ENCODE assay signal across 20 cellular contexts in genomic region chr3:52259035-52259434, GRCh38. TPM values are rescaled to one million over a fixed set of nuclear protein-coding genes. Genes with fewer than 3 reads are reported as not detected.
DNase-seq lines count a peak whose midpoint lies in the region; ATAC-seq, FAIRE-seq and TF ChIP-seq lines count a peak whose summit lies in the region.
"Had no signal": no experiment of that assay in that cellular context is flagged by ENCODE, and none has a peak within 500 bp of the region (broad histone marks: within the 10 kb centered on the region; RNA-seq: fewer than 3 reads in every experiment).

No MANE protein-coding gene starts in this region.

- no peak overlapping the region for H3K9ac ChIP-seq in endothelial cell of umbilical vein (replicated peaks; ENCODE audit: extremely low read depth, insufficient read depth, low read length)

- H3K4me3 Mint-ChIP-seq in activated CD4-positive, alpha-beta T cell treated with anti-CD3 and anti-CD28 coated beads, Interleukin-2, amount 10 ng/mL, durations not matched to agents 24 days and 14 days, result no peak overlapping the region
- H3K4me3 Mint-ChIP-seq in activated CD4-positive, alpha-beta memory T cell treated with anti-CD3 and anti-CD28 coated beads for 36 hours, result no peak overlapping the region

- peaks cover 51% of the 10 kb centered on the region in 2 experiments for H3K36me3 ChIP-seq in endothelial cell of umbilical vein (ENCODE audit: control insufficient read depth in 2 of 2, extremely low read depth in 1 of 2, insufficient read depth in 2 of 2, low read length in 2 of 2)
- peaks cover 15 to 45% of the 10 kb centered on the region in 2 donors for H3K36me3 ChIP-seq in prostate gland

- no TSS peak for BruUV-seq in endothelial cell of umbilical vein (replicated peaks; lab: Mats Ljungman, UMichigan)

- peak; percentile 71 for FAIRE-seq in endothelial cell of umbilical vein (lab: Jason Lieb, UNC)
- FAIRE-seq: A204.1, RCC 7860, TTC549 had no signal

- no peak for DNase-seq in activated CD4-positive, alpha-beta T cell treated with anti-CD3 and anti-CD28 coated beads, Interleukin-2, amount 10 ng/mL, durations not matched to agents 24 days and 14 days
- no peak for DNase-seq in activated CD4-positive, alpha-beta T cell treated with anti-CD3 and anti-CD28 coated beads for 4 hours
- no peak for DNase-seq in activated CD4-positive, alpha-beta memory T cell treated with anti-CD3 and anti-CD28 coated beads for 36 hours
- DNase-seq in endothelial cell of umbilical vein (ENCODE audit: low read depth, low spot score), result peak; percentile 73
- DNase-seq in pons (ENCODE audit: low spot score), result peak; percentile 55
- DNase-seq in prostate gland (ENCODE audit: low spot score), result no peak
- no peak for DNase-seq in NCI-H69 (lab: John Stamatoyannopoulos, UW)
- DNase-seq: EL; left lung; NCI-H1048; NCI-H82; stimulated activated CD4-positive, alpha-beta T cell treated with anti-CD3 and anti-CD28 coated beads, Interleukin-12 subunit alpha, Interleukin-12 subunit beta, amount 100 ng/mL, for 4 hours; stomach had no signal

- peaks cover 54% of the 10 kb centered on the region for H3K79me2 ChIP-seq in endothelial cell of umbilical vein (ENCODE audit: control insufficient read depth, insufficient read depth, low read length)

- H3K9me1 ChIP-seq in endothelial cell of umbilical vein (replicated peaks; ENCODE audit: control insufficient read depth, extremely low read depth, insufficient read depth, low read length), result no peaks in the 10 kb centered on the region

- no peak for TF ChIP-seq CTCF in endothelial cell of umbilical vein (IDR thresholded peaks at IDR 0.05; ENCODE audit: extremely low read depth in 1 of 2, insufficient read depth in 1 of 2, low read depth in 1 of 2, low read length in 2 of 2)
- no peak for TF ChIP-seq CTCF in prostate gland (IDR thresholded peaks at IDR 0.05)

- H3K9me3 Mint-ChIP-seq in activated CD4-positive, alpha-beta T cell treated with anti-CD3 and anti-CD28 coated beads, Interleukin-2, amount 10 ng/mL, durations not matched to agents 24 days and 14 days, result no peaks in the 10 kb centered on the region
- no peaks in the 10 kb centered on the region for H3K9me3 Mint-ChIP-seq in activated CD4-positive, alpha-beta memory T cell treated with anti-CD3 and anti-CD28 coated beads for 36 hours

- no peaks in the 10 kb centered on the region for H3K9me3 ChIP-seq in endothelial cell of umbilical vein (replicated peaks; ENCODE audit: control insufficient read depth, insufficient read depth, low read length)
- no peaks in the 10 kb centered on the region for H3K9me3 ChIP-seq in prostate gland
- H3K9me3 ChIP-seq: left lung, stomach had no signal

- dilution Hi-C loops in endothelial cell of umbilical vein (cut with MboI; ENCODE audit: extremely low pct_ligation_motif_present, low sequenced_read_pairs), result no loop called here

- H3K27ac ChIP-seq in endothelial cell of umbilical vein (ENCODE audit: insufficient read depth, low read depth, low read length) (peak overlapping the region; percentile 54), prostate gland (no peak overlapping the region)
- H3K27ac ChIP-seq: cardiac muscle cell, left lung, stomach had no signal

- peaks cover 74% of the 10 kb centered on the region for H3K4me1 Mint-ChIP-seq in activated CD4-positive, alpha-beta T cell treated with anti-CD3 and anti-CD28 coated beads, Interleukin-2, amount 10 ng/mL, durations not matched to agents 24 days and 14 days
- H3K4me1 Mint-ChIP-seq in activated CD4-positive, alpha-beta memory T cell treated with anti-CD3 and anti-CD28 coated beads for 36 hours (ENCODE audit: low read depth), result peaks cover 90% of the 10 kb centered on the region

- H3K27ac Mint-ChIP-seq in activated CD4-positive, alpha-beta T cell treated with anti-CD3 and anti-CD28 coated beads, Interleukin-2, amount 10 ng/mL, durations not matched to agents 24 days and 14 days, result peak overlapping the region; percentile 40
- peak overlapping the region; percentile 97 for H3K27ac Mint-ChIP-seq in activated CD4-positive, alpha-beta memory T cell treated with anti-CD3 and anti-CD28 coated beads for 36 hours
- H3K27ac Mint-ChIP-seq: progenitor cell of endocrine pancreas had no signal

- H2AFZ ChIP-seq in endothelial cell of umbilical vein (ENCODE audit: low read depth, low read length), result no peak overlapping the region

- H4K20me1 ChIP-seq in endothelial cell of umbilical vein (replicated peaks; ENCODE audit: control insufficient read depth, extremely low read depth, insufficient read depth, low read length), result no peaks in the 10 kb centered on the region

- ATAC-seq in HG03521 (IDR thresholded peaks at IDR 0.05; ENCODE audit: unreplicated experiment), result no peak
- ATAC-seq: left lung had no signal

- TF ChIP-seq POLR2A in endothelial cell of umbilical vein (IDR thresholded peaks at IDR 0.05; ENCODE audit: low read depth, low read length) (no peak), prostate gland (IDR thresholded peaks at IDR 0.05) (no peak)

- POLR2A ChIA-PET in activated CD4-positive, alpha-beta memory T cell treated with anti-CD3 and anti-CD28 coated beads for 36 hours (lab: Charles Lee), result interaction anchor here (0.6 to 1.6 kb wide), 3 partner anchors 13 to 28 kb away, joined by 3 to 4 read pairs (median 3); partner anchors contain the start of gene PPM1M
- POLR2A ChIA-PET in endothelial cell of umbilical vein (lab: Charles Lee), result interaction anchor here (0.9 kb wide), 1 partner anchor 20 kb away, joined by 5 read pairs; the partner anchor contains the start of gene WDR82

- H3K27me3 ChIP-seq in endothelial cell of umbilical vein (ENCODE audit: control insufficient read depth in 2 of 2, insufficient read depth in 2 of 2, low read length in 2 of 2) (no peaks in the 10 kb centered on the region), prostate gland (replicated peaks; ENCODE audit: insufficient read depth) (no peaks in the 10 kb centered on the region)
- H3K27me3 ChIP-seq: cardiac muscle cell, left lung, stomach had no signal

- H3K4me1 ChIP-seq in endothelial cell of umbilical vein (ENCODE audit: control insufficient read depth, extremely low read depth, insufficient read depth, low read length), result peaks cover 15% of the 10 kb centered on the region
- peaks cover 13% of the 10 kb centered on the region for H3K4me1 ChIP-seq in prostate gland (replicated peaks)

- CTCF ChIA-PET in activated CD4-positive, alpha-beta memory T cell treated with anti-CD3 and anti-CD28 coated beads for 36 hours (lab: Charles Lee), result interaction anchor here (0.8 to 4.2 kb wide), 5 partner anchors 12 to 39 kb away, joined by 3 to 21 read pairs (median 5); no protein-coding TSS in a partner anchor
- CTCF ChIA-PET in endothelial cell of umbilical vein (lab: Charles Lee), result interaction anchor here (0.9 to 4.2 kb wide), 11 partner anchors 12 to 187 kb away, joined by 3 to 25 read pairs (median 5); partner anchors contain the start of genes PPM1M, TWF2 and WDR82

- 57% methylated on average over 1 of the region's 1 CpG for WGBS in prostate gland

- H3K27me3 Mint-ChIP-seq in activated CD4-positive, alpha-beta T cell treated with anti-CD3 and anti-CD28 coated beads, Interleukin-2, amount 10 ng/mL, durations not matched to agents 24 days and 14 days, result no peaks in the 10 kb centered on the region
- no peaks in the 10 kb centered on the region for H3K27me3 Mint-ChIP-seq in activated CD4-positive, alpha-beta memory T cell treated with anti-CD3 and anti-CD28 coated beads for 36 hours
- H3K27me3 Mint-ChIP-seq: progenitor cell of endocrine pancreas had no signal

- intact Hi-C loops in activated CD4-positive, alpha-beta T cell treated with anti-CD3 and anti-CD28 coated beads, Interleukin-2, amount 10 ng/mL, durations not matched to agents 24 days and 14 days (cut with micrococcal nuclease), result loop anchor here (10.0 kb wide), 1 partner anchor 1654 kb away; no protein-coding TSS in a partner anchor
- intact Hi-C loops in activated CD4-positive, alpha-beta memory T cell treated with anti-CD3 and anti-CD28 coated beads for 36 hours (cut with micrococcal nuclease), result loop anchor here (1.0 kb wide), 1 partner anchor 9 kb away; no protein-coding TSS in a partner anchor
- intact Hi-C loops in endothelial cell of umbilical vein (cut with micrococcal nuclease), result loop anchor here (1.0 kb wide), 1 partner anchor 11 kb away; no protein-coding TSS in a partner anchor
- intact Hi-C loops in prostate gland (cut with DNase I), result no loop called here

- no peak overlapping the region for H3K4me2 ChIP-seq in endothelial cell of umbilical vein (ENCODE audit: insufficient read depth, low read length)

- peaks cover 98% of the 10 kb centered on the region for H3K36me3 Mint-ChIP-seq in activated CD4-positive, alpha-beta T cell treated with anti-CD3 and anti-CD28 coated beads, Interleukin-2, amount 10 ng/mL, durations not matched to agents 24 days and 14 days (ENCODE audit: low read depth)
- peaks cover 91% of the 10 kb centered on the region for H3K36me3 Mint-ChIP-seq in activated CD4-positive, alpha-beta memory T cell treated with anti-CD3 and anti-CD28 coated beads for 36 hours

- H3K4me3 ChIP-seq in endothelial cell of umbilical vein (replicated peaks in 1 of 3; ENCODE audit: insufficient read depth in 1 of 3, low read depth in 1 of 3, low read length in 3 of 3) (no peak overlapping the region), prostate gland (no peak overlapping the region)
- H3K4me3 ChIP-seq: cardiac muscle cell, left lung, stomach had no signal

RNA-seq across cellular contexts. Expression of gene PPM1M, which starts 13.5 kb away (rescaled TPM):
- 48.3 and 49.2 TPM in 2 replicates for total RNA-seq in activated CD4-positive, alpha-beta T cell treated with anti-CD3 and anti-CD28 coated beads, Interleukin-2, amount 10 ng/mL, durations not matched to agents 24 days and 14 days
- 100 to 1,000 TPM; 111 TPM for total RNA-seq in activated CD4-positive, alpha-beta memory T cell treated with anti-CD3 and anti-CD28 coated beads for 36 hours
- total RNA-seq in endothelial cell of umbilical vein, result 13.0 and 13.7 TPM in 2 replicates
- polyA plus RNA-seq in endothelial cell of umbilical vein, result 17.5 and 19.4 TPM in 2 replicates
- 17.0 and 18.8 TPM in 2 replicates for polyA plus RNA-seq in endothelial cell of umbilical vein (2011; cell fraction: cytosol; rRNA removed)
- 41.2 and 45.2 TPM in 2 replicates for polyA plus RNA-seq in endothelial cell of umbilical vein (2011; cell fraction: nucleus; rRNA removed)
- 12.7 and 17.3 TPM in 2 replicates for polyA plus RNA-seq in endothelial cell of umbilical vein (2012)
- polyA minus RNA-seq in endothelial cell of umbilical vein, result 19.9 and 21.2 TPM in 2 replicates
- 4.9 TPM for polyA minus RNA-seq in endothelial cell of umbilical vein (2011; cell fraction: cytosol; rRNA and poly(A)+ RNA removed)
- polyA minus RNA-seq in endothelial cell of umbilical vein (2011; cell fraction: nucleus; rRNA and poly(A)+ RNA removed), result 5.7 and 6.5 TPM in 2 replicates
- total RNA-seq in prostate gland, result 10 to 100 TPM; 22.4 to 33.2 TPM

RNA-seq across cellular contexts. Expression of gene WDR82, which starts 19.4 kb away (rescaled TPM):
- 104 and 106 TPM in 2 replicates for total RNA-seq in activated CD4-positive, alpha-beta T cell treated with anti-CD3 and anti-CD28 coated beads, Interleukin-2, amount 10 ng/mL, durations not matched to agents 24 days and 14 days
- total RNA-seq in activated CD4-positive, alpha-beta memory T cell treated with anti-CD3 and anti-CD28 coated beads for 36 hours, result 100 to 1,000 TPM; 110 to 111 TPM
- 71.3 and 71.8 TPM in 2 replicates for total RNA-seq in endothelial cell of umbilical vein
- polyA plus RNA-seq in endothelial cell of umbilical vein, result 30.7 and 39.9 TPM in 2 replicates
- polyA plus RNA-seq in endothelial cell of umbilical vein (2011; cell fraction: cytosol; rRNA removed), result 47.1 and 47.5 TPM in 2 replicates
- polyA plus RNA-seq in endothelial cell of umbilical vein (2011; cell fraction: nucleus; rRNA removed), result 23.6 and 27.9 TPM in 2 replicates
- polyA plus RNA-seq in endothelial cell of umbilical vein (2012), result 53.4 and 68.6 TPM in 2 replicates
- polyA minus RNA-seq in endothelial cell of umbilical vein, result 90.5 and 93.4 TPM in 2 replicates
- polyA minus RNA-seq in endothelial cell of umbilical vein (2011; cell fraction: cytosol; rRNA and poly(A)+ RNA removed), result 39.2 TPM
- polyA minus RNA-seq in endothelial cell of umbilical vein (2011; cell fraction: nucleus; rRNA and poly(A)+ RNA removed), result 27.0 and 37.1 TPM in 2 replicates
- 10 to 100 TPM; 52.4 to 86.9 TPM for total RNA-seq in prostate gland

RNA-seq across cellular contexts. Expression of gene TWF2, which starts 20.1 kb away (rescaled TPM):
- 80.3 and 87.0 TPM in 2 replicates for total RNA-seq in activated CD4-positive, alpha-beta T cell treated with anti-CD3 and anti-CD28 coated beads, Interleukin-2, amount 10 ng/mL, durations not matched to agents 24 days and 14 days
- 100 to 1,000 TPM; 114 to 118 TPM for total RNA-seq in activated CD4-positive, alpha-beta memory T cell treated with anti-CD3 and anti-CD28 coated beads for 36 hours
- total RNA-seq in endothelial cell of umbilical vein (82.6 and 82.9 TPM in 2 replicates), prostate gland (10 to 100 TPM; 60.9 to 65.5 TPM)
- 134 and 156 TPM in 2 replicates for polyA plus RNA-seq in endothelial cell of umbilical vein
- 139 and 157 TPM in 2 replicates for polyA plus RNA-seq in endothelial cell of umbilical vein (2011; cell fraction: cytosol; rRNA removed)
- polyA plus RNA-seq in endothelial cell of umbilical vein (2011; cell fraction: nucleus; rRNA removed), result 60.1 and 64.9 TPM in 2 replicates
- polyA plus RNA-seq in endothelial cell of umbilical vein (2012), result 67.6 and 80.8 TPM in 2 replicates
- 58.5 and 59.4 TPM in 2 replicates for polyA minus RNA-seq in endothelial cell of umbilical vein
- 37.1 TPM for polyA minus RNA-seq in endothelial cell of umbilical vein (2011; cell fraction: cytosol; rRNA and poly(A)+ RNA removed)
- 11.3 and 17.6 TPM in 2 replicates for polyA minus RNA-seq in endothelial cell of umbilical vein (2011; cell fraction: nucleus; rRNA and poly(A)+ RNA removed)

RNA-seq across cellular contexts. Expression of gene GLYCTK, which starts 28.6 kb away (rescaled TPM):
- total RNA-seq in activated CD4-positive, alpha-beta T cell treated with anti-CD3 and anti-CD28 coated beads, Interleukin-2, amount 10 ng/mL, durations not matched to agents 24 days and 14 days, result 16.3 and 17.4 TPM in 2 replicates
- 10 to 100 TPM; 21.9 to 23.1 TPM for total RNA-seq in activated CD4-positive, alpha-beta memory T cell treated with anti-CD3 and anti-CD28 coated beads for 36 hours
- total RNA-seq in endothelial cell of umbilical vein (20.9 and 24.1 TPM in 2 replicates), prostate gland (10 to 100 TPM in 1 of 2 donors, 1 to 10 TPM in 1; 7.3 to 12.2 TPM)
- polyA plus RNA-seq in endothelial cell of umbilical vein, result 35.4 and 43.6 TPM in 2 replicates
- polyA plus RNA-seq in endothelial cell of umbilical vein (2011; cell fraction: cytosol; rRNA removed), result 17.4 and 25.7 TPM in 2 replicates
- 77.4 and 78.4 TPM in 2 replicates for polyA plus RNA-seq in endothelial cell of umbilical vein (2011; cell fraction: nucleus; rRNA removed)
- 8.9 and 10.4 TPM in 2 replicates for polyA plus RNA-seq in endothelial cell of umbilical vein (2012)
- 24.2 and 29.7 TPM in 2 replicates for polyA minus RNA-seq in endothelial cell of umbilical vein
- polyA minus RNA-seq in endothelial cell of umbilical vein (2011; cell fraction: cytosol; rRNA and poly(A)+ RNA removed), result 5.3 TPM
- 29.3 and 39.2 TPM in 2 replicates for polyA minus RNA-seq in endothelial cell of umbilical vein (2011; cell fraction: nucleus; rRNA and poly(A)+ RNA removed)

RNA-seq across cellular contexts. Expression of gene TLR9, which starts 33.6 kb away (rescaled TPM):
- 0.17 and 0.42 TPM in 2 replicates for total RNA-seq in activated CD4-positive, alpha-beta T cell treated with anti-CD3 and anti-CD28 coated beads, Interleukin-2, amount 10 ng/mL, durations not matched to agents 24 days and 14 days
- under 1 TPM; 0.59 to 0.90 TPM for total RNA-seq in activated CD4-positive, alpha-beta memory T cell treated with anti-CD3 and anti-CD28 coated beads for 36 hours
- total RNA-seq in endothelial cell of umbilical vein (0.07 TPM in 1 of 2 replicates, not detected in the other), prostate gland (under 1 TPM in 1 of 2 donors, not detected in 1; 0.17 TPM)
- 0.11 TPM in 1 of 2 replicates, not detected in the other for polyA plus RNA-seq in endothelial cell of umbilical vein
- 0.03 TPM in 1 of 2 replicates, not detected in the other for polyA plus RNA-seq in endothelial cell of umbilical vein (2011; cell fraction: cytosol; rRNA removed)
- 0.17 and 0.18 TPM in 2 replicates for polyA plus RNA-seq in endothelial cell of umbilical vein (2011; cell fraction: nucleus; rRNA removed)
- not detected in 2 replicates for polyA plus RNA-seq in endothelial cell of umbilical vein (2012)
- not detected in 2 replicates for polyA minus RNA-seq in endothelial cell of umbilical vein
- polyA minus RNA-seq in endothelial cell of umbilical vein (2011; cell fraction: cytosol; rRNA and poly(A)+ RNA removed), result not detected
- not detected in 2 replicates for polyA minus RNA-seq in endothelial cell of umbilical vein (2011; cell fraction: nucleus; rRNA and poly(A)+ RNA removed)
- total RNA-seq: fibroblast of villous mesenchyme, progenitor cell of endocrine pancreas, stomach had no signal
- polyA plus RNA-seq: cardiac muscle cell had no signal

Comparison
In these comparisons a context has a peak if more than half of its experiments do, and no peak if none do; other contexts are left out.
1. DNase-seq: peak in endothelial cell of umbilical vein (single experiment) and pons (single experiment); none in activated CD4-positive, alpha-beta T cell treated with anti-CD3 and anti-CD28 coated beads, Interleukin-2, amount 10 ng/mL, durations not matched to agents 24 days and 14 days (single experiment), activated CD4-positive, alpha-beta T cell treated with anti-CD3 and anti-CD28 coated beads for 4 hours (0 of 2), activated CD4-positive, alpha-beta memory T cell treated with anti-CD3 and anti-CD28 coated beads for 36 hours (single experiment), prostate gland (single experiment) and NCI-H69 (single experiment).